In genomic region chr15:65939901-65940617, GRCh38 we compare ENCODE assay signal across 12 cellular contexts.
A peak's percentile ranks its signal among the peaks of the same experiment; 100 is the strongest.
DNase-seq lines count a peak whose midpoint lies in the region; ATAC-seq and TF ChIP-seq lines count a peak whose summit lies in the region.
"Had no signal": no experiment of that assay in that cellular context is flagged by ENCODE, and none has a peak within 500 bp of the region (broad histone marks: within the 10 kb centered on the region; RNA-seq: fewer than 3 reads in every experiment).

No MANE protein-coding gene starts in this region.

- no peak overlapping the region for H2BK12ac ChIP-seq in H9 (ENCODE audit: insufficient read length, low read depth, low read length)

- H2BK120ac ChIP-seq in H9 (ENCODE audit: low read depth, low read length, poor library complexity, severe bottlenecking), result no peak overlapping the region

- peaks cover 7% of the 10 kb centered on the region for H3K27me3 Mint-ChIP-seq in activated T-cell treated with anti-CD3 and anti-CD28 coated beads, Interleukin-2, amount 50 U/mL, for 72 hours (ENCODE audit: low read depth)
- H3K27me3 Mint-ChIP-seq in activated T-cell treated with anti-CD3 and anti-CD28 coated beads, Interleukin-2, amount 50 U/mL, for 24 hours, result no peaks in the 10 kb centered on the region
- H3K27me3 Mint-ChIP-seq in H9 (ENCODE audit: low read depth), result no peaks in the 10 kb centered on the region; the same call in none of the 2 replicates
- H3K27me3 Mint-ChIP-seq: activated B cell treated with CpG ODN at 0.5 μM for 24 hours; stimulated activated naive CD8-positive, alpha-beta T cell treated with anti-CD3 and anti-CD28 coated beads, Interleukin-15, amount 100 ng/mL, for 72 hours had no signal

- no peaks in the 10 kb centered on the region for H3K9me3 Mint-ChIP-seq in activated T-cell treated with anti-CD3 and anti-CD28 coated beads, Interleukin-2, amount 50 U/mL, for 72 hours
- no peaks in the 10 kb centered on the region for H3K9me3 Mint-ChIP-seq in activated T-cell treated with anti-CD3 and anti-CD28 coated beads, Interleukin-2, amount 50 U/mL, for 24 hours
- no peaks in the 10 kb centered on the region for H3K9me3 Mint-ChIP-seq in H9
- H3K9me3 Mint-ChIP-seq: activated B cell treated with CpG ODN at 0.5 μM for 24 hours; stimulated activated naive CD8-positive, alpha-beta T cell treated with anti-CD3 and anti-CD28 coated beads, Interleukin-15, amount 100 ng/mL, for 72 hours had no signal

- no peaks in the 10 kb centered on the region for H3K36me3 Mint-ChIP-seq in activated T-cell treated with anti-CD3 and anti-CD28 coated beads, Interleukin-2, amount 50 U/mL, for 72 hours (ENCODE audit: insufficient read depth in 2 of 2)
- no peaks in the 10 kb centered on the region for H3K36me3 Mint-ChIP-seq in activated T-cell treated with anti-CD3 and anti-CD28 coated beads, Interleukin-2, amount 50 U/mL, for 24 hours (ENCODE audit: low read depth)
- no peaks in the 10 kb centered on the region for H3K36me3 Mint-ChIP-seq in H9 (ENCODE audit: insufficient read depth in 1 of 3, low read depth in 3 of 3)

- no peaks in the 10 kb centered on the region for H3K4me1 ChIP-seq in H9 (ENCODE audit: insufficient read depth, low read length)

- no CpG with 5 or more reads among the region's 10 CpGs for WGBS in H9 (ENCODE audit: extremely low coverage, insufficient read length, low lambda C conversion rate)

- H3K56ac ChIP-seq in H9 (ENCODE audit: insufficient read length, low read depth, low read length), result no peak overlapping the region

- no peak overlapping the region for H3K4ac ChIP-seq in H9 (ENCODE audit: low read depth, low read length)

- peaks cover 16% of the 10 kb centered on the region for H3K4me1 Mint-ChIP-seq in activated T-cell treated with anti-CD3 and anti-CD28 coated beads, Interleukin-2, amount 50 U/mL, for 72 hours (ENCODE audit: low read depth)
- H3K4me1 Mint-ChIP-seq in activated T-cell treated with anti-CD3 and anti-CD28 coated beads, Interleukin-2, amount 50 U/mL, for 24 hours (ENCODE audit: low read depth), result peaks cover 6% of the 10 kb centered on the region
- peaks cover 0 to 3% of the 10 kb centered on the region in 2 experiments; a peak in 2 of 4 replicates for H3K4me1 Mint-ChIP-seq in H9
- H3K4me1 Mint-ChIP-seq: activated B cell treated with CpG ODN at 0.5 μM for 24 hours had no signal

- H2AFZ ChIP-seq in H9 (ENCODE audit: low read length), result no peak overlapping the region

- H3K79me2 ChIP-seq in H9 (ENCODE audit: insufficient read depth, low read length), result no peaks in the 10 kb centered on the region

- H2BK5ac ChIP-seq in H9 (ENCODE audit: insufficient read length, low read length), result no peak overlapping the region

- no peak overlapping the region for H4K8ac ChIP-seq in H9 (replicated peaks; ENCODE audit: insufficient read length, low read depth, low read length)

- H3K4me3 Mint-ChIP-seq in activated T-cell treated with anti-CD3 and anti-CD28 coated beads, Interleukin-2, amount 50 U/mL, for 72 hours, result no peak overlapping the region
- H3K4me3 Mint-ChIP-seq in activated T-cell treated with anti-CD3 and anti-CD28 coated beads, Interleukin-2, amount 50 U/mL, for 24 hours, result no peak overlapping the region
- no peak overlapping the region for H3K4me3 Mint-ChIP-seq in H9
- H3K4me3 Mint-ChIP-seq: activated B cell treated with CpG ODN at 0.5 μM for 24 hours; stimulated activated naive CD8-positive, alpha-beta T cell treated with anti-CD3 and anti-CD28 coated beads, Interleukin-15, amount 100 ng/mL, for 72 hours had no signal

- no peaks in the 10 kb centered on the region for H4K20me1 ChIP-seq in H9 (ENCODE audit: control insufficient read depth, insufficient read depth, insufficient read length)

- H2AK5ac ChIP-seq in H9 (ENCODE audit: insufficient read length, low read length), result no peak overlapping the region

- no peak overlapping the region for H3T11ph ChIP-seq in H9 (ENCODE audit: low read length)

- no peak overlapping the region for H3K27ac Mint-ChIP-seq in activated T-cell treated with anti-CD3 and anti-CD28 coated beads, Interleukin-2, amount 50 U/mL, for 72 hours
- H3K27ac Mint-ChIP-seq in activated T-cell treated with anti-CD3 and anti-CD28 coated beads, Interleukin-2, amount 50 U/mL, for 24 hours, result no peak overlapping the region
- no peak overlapping the region for H3K27ac Mint-ChIP-seq in H9
- H3K27ac Mint-ChIP-seq: activated B cell treated with CpG ODN at 0.5 μM for 24 hours; stimulated activated naive CD8-positive, alpha-beta T cell treated with anti-CD3 and anti-CD28 coated beads, Interleukin-15, amount 100 ng/mL, for 72 hours had no signal

- ATAC-seq in activated T-cell treated with anti-CD3 and anti-CD28 coated beads, Interleukin-2, amount 50 U/mL, for 72 hours (replicated peaks in 1 of 2), result peak; percentile 28 to 54
- ATAC-seq in Right ventricle myocardium superior (ENCODE audit: poor library complexity) (peak; percentile 81), GM19467 (IDR thresholded peaks at IDR 0.05; ENCODE audit: unreplicated experiment) (no peak)
- ATAC-seq: stimulated activated naive CD8-positive, alpha-beta T cell treated with anti-CD3 and anti-CD28 coated beads, Interleukin-15, amount 100 ng/mL, for 72 hours had no signal

- no peak overlapping the region for H2BK20ac ChIP-seq in H9 (ENCODE audit: low read depth, low read length, poor library complexity, severe bottlenecking)

- no peak for DNase-seq in activated T-cell treated with anti-CD3 and anti-CD28 coated beads, Interleukin-2, amount 50 U/mL, for 72 hours
- DNase-seq in activated T-cell treated with anti-CD3 and anti-CD28 coated beads, Interleukin-2, amount 50 U/mL, for 24 hours, result no peak
- DNase-seq in SHP77 treated with DMSO at 0.1 percent for 48 hours (lab: John Stamatoyannopoulos, UW) (peak; percentile 65), Right ventricle myocardium superior (peak; percentile 59), LoVo (ENCODE audit: low spot score) (no peak), H9 (no peak), inferior parietal cortex (ENCODE audit: extremely low spot score) (no peak)
- DNase-seq: activated B cell treated with CpG ODN at 0.5 μM for 24 hours; NCI-H2171; stimulated activated naive CD8-positive, alpha-beta T cell treated with anti-CD3 and anti-CD28 coated beads, Interleukin-15, amount 100 ng/mL, for 72 hours had no signal

- no peaks in the 10 kb centered on the region for H3K9me3 ChIP-seq in H9 (ENCODE audit: control insufficient read depth, low read depth, low read length)

- no peak overlapping the region for H2BK15ac ChIP-seq in H9 (ENCODE audit: low read depth, low read length)

- no peak overlapping the region for H3K27ac ChIP-seq in H9 (ENCODE audit: insufficient read length, low read depth, low read length)
- H3K27ac ChIP-seq: C4-2B had no signal

- H4K91ac ChIP-seq in H9 (ENCODE audit: insufficient read length, low read depth, low read length), result no peak overlapping the region

- H3K4me2 ChIP-seq in H9 (ENCODE audit: insufficient read depth, insufficient read length, low read length), result no peak overlapping the region

- intact Hi-C loops in Right ventricle myocardium superior (cut with DNase I), result no loop called here

- H3K9ac ChIP-seq in H9 (ENCODE audit: extremely low read depth, insufficient read length, low read length), result no peak overlapping the region

- no peaks in the 10 kb centered on the region for H3K79me1 ChIP-seq in H9 (ENCODE audit: insufficient read depth, low read depth, low read length, poor library complexity, severe bottlenecking)

- no peaks in the 10 kb centered on the region for H3K27me3 ChIP-seq in H9 (ENCODE audit: insufficient read depth, low read length)

- no peak overlapping the region for H3K18ac ChIP-seq in H9 (ENCODE audit: insufficient read length, low read depth, low read length)

- H4K5ac ChIP-seq in H9 (ENCODE audit: insufficient read length, low read depth, low read length), result no peak overlapping the region

- H3K14ac ChIP-seq in H9 (ENCODE audit: insufficient read depth, low read length), result no peak overlapping the region

- no peaks in the 10 kb centered on the region for H3K23me2 ChIP-seq in H9 (ENCODE audit: insufficient read length, low read depth, low read length, poor library complexity, severe bottlenecking)

- no peak overlapping the region for H3K23ac ChIP-seq in H9 (ENCODE audit: insufficient read length, low read depth, low read length)

- TF ChIP-seq CTCF in H9 (conservative IDR thresholded peaks at IDR 0.05), result no peak

Comparison
In these comparisons a context has a peak if more than half of its experiments do, and no peak if none do; other contexts are left out.
1. DNase-seq: peak in SHP77 treated with DMSO at 0.1 percent for 48 hours (single experiment) and Right ventricle myocardium superior (single experiment); none in activated T-cell treated with anti-CD3 and anti-CD28 coated beads, Interleukin-2, amount 50 U/mL, for 72 hours (0 of 2), activated T-cell treated with anti-CD3 and anti-CD28 coated beads, Interleukin-2, amount 50 U/mL, for 24 hours (single experiment), LoVo (single experiment), H9 (single experiment) and inferior parietal cortex (single experiment).